ENCODE assay signal across 8 cellular contexts in the genomic region with DNA sequence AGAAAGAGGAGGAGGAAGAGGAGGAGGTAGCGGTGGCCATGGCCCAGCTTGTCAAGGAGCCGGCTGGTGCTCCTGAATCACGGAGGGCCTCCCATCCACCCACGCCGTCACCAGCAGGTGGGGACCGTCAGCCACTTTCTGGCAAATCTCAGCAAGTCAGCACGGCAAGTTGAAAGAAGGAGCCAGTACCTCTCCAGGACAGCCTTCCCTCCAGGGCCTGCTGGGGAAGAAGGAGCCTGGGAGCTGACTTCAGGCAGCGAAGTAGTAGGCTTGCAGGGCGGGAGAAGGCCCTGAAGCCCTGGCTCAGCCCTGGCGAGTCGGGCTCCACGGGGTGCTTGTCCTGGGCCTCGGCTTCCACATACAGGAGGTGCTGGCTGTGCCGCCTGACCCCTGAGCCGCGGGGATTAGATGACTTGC.
DNase-seq lines count a peak whose midpoint lies in the region; ATAC-seq, FAIRE-seq and TF ChIP-seq lines count a peak whose summit lies in the region.

No MANE protein-coding gene starts in this region.

- H3K4me1 ChIP-seq in BE2C = no peaks in the 10 kb centered on the region
- H3K4me1 ChIP-seq in endothelial cell of umbilical vein (ENCODE audit: control insufficient read depth, extremely low read depth, insufficient read depth, low read length) = no peaks in the 10 kb centered on the region

- no peaks in the 10 kb centered on the region for H3K79me2 ChIP-seq in endothelial cell of umbilical vein (ENCODE audit: control insufficient read depth, insufficient read depth, low read length)

- POLR2A ChIA-PET in endothelial cell of umbilical vein (lab: Charles Lee) = no interaction called here

- no peak overlapping the region for H3K4me2 ChIP-seq in endothelial cell of umbilical vein (ENCODE audit: insufficient read depth, low read length)

- CTCF ChIA-PET in endothelial cell of umbilical vein (lab: Charles Lee) = interaction anchor here (0.6 to 2.9 kb wide), 21 partner anchors 9 to 304 kb away, joined by 3 to 155 read pairs (median 4); partner anchors contain the start of gene KLF13

- peak overlapping the region in 1 of 2 donors; percentile 76 for H3K27ac Mint-ChIP-seq in natural killer cell treated with Interleukin-12 subunit alpha and Interleukin-12 subunit beta and Interleukin-15 and Interleukin-18, amount 100 ng/mL, for 72 hours

- peak; percentile 85 for DNase-seq in BE2C
- DNase-seq in KBM-7 = peak; percentile 28
- DNase-seq in activated CD8-positive, alpha-beta memory T cell treated with anti-CD3 and anti-CD28 coated beads for 24 hours = peak; percentile 74
- peak; percentile 24 for DNase-seq in endothelial cell of umbilical vein (ENCODE audit: low read depth, low spot score)
- peak; percentile 65 for DNase-seq in natural killer cell treated with Interleukin-12 subunit alpha and Interleukin-12 subunit beta and Interleukin-15 and Interleukin-18, amount 100 ng/mL, for 72 hours (ENCODE audit: low spot score)
- DNase-seq in superior temporal gyrus (ENCODE audit: extremely low spot score) = peak; percentile 53
- DNase-seq in OCI-M2 (lab: John Stamatoyannopoulos, UW; ENCODE audit: unreplicated experiment) = no peak

- H4K20me1 ChIP-seq in endothelial cell of umbilical vein (replicated peaks; ENCODE audit: control insufficient read depth, extremely low read depth, insufficient read depth, low read length) = no peaks in the 10 kb centered on the region

- in situ Hi-C loops in KBM-7 (cut with MboI; ENCODE audit: low pct_unique_long_range_greater_than_20kb, low sequenced_read_pairs) = no loop called here

- H3K4me1 Mint-ChIP-seq in natural killer cell treated with Interleukin-12 subunit alpha and Interleukin-12 subunit beta and Interleukin-15 and Interleukin-18, amount 100 ng/mL, for 72 hours (ENCODE audit: low read depth in 2 of 2) = peaks cover 18 to 23% of the 10 kb centered on the region in 2 donors

- H2AFZ ChIP-seq in endothelial cell of umbilical vein (ENCODE audit: low read depth, low read length) = no peak overlapping the region

- peak; percentile 60 to 68 for ATAC-seq in natural killer cell treated with Interleukin-12 subunit alpha and Interleukin-12 subunit beta and Interleukin-15 and Interleukin-18, amount 100 ng/mL, for 72 hours
- ATAC-seq in GM18511 (IDR thresholded peaks at IDR 0.05; ENCODE audit: unreplicated experiment) = no peak

- H3K36me3 ChIP-seq in BE2C = no peaks in the 10 kb centered on the region
- H3K36me3 ChIP-seq in endothelial cell of umbilical vein (ENCODE audit: control insufficient read depth in 2 of 2, extremely low read depth in 1 of 2, insufficient read depth in 2 of 2, low read length in 2 of 2) = no peaks in the 10 kb centered on the region

- intact Hi-C loops in endothelial cell of umbilical vein (cut with micrococcal nuclease) = loop anchor here (1.0 to 2.0 kb wide), 2 partner anchors 14 to 288 kb away; no protein-coding TSS in a partner anchor

- dilution Hi-C loops in endothelial cell of umbilical vein (cut with MboI; ENCODE audit: extremely low pct_ligation_motif_present, low sequenced_read_pairs) = loop anchor here (25.0 kb wide), 2 partner anchors 112 to 287 kb away; no protein-coding TSS in a partner anchor

- no peaks in the 10 kb centered on the region for H3K36me3 Mint-ChIP-seq in natural killer cell treated with Interleukin-12 subunit alpha and Interleukin-12 subunit beta and Interleukin-15 and Interleukin-18, amount 100 ng/mL, for 72 hours

- H3K27me3 ChIP-seq in BE2C (no peaks in the 10 kb centered on the region), endothelial cell of umbilical vein (ENCODE audit: control insufficient read depth in 2 of 2, insufficient read depth in 2 of 2, low read length in 2 of 2) (no peaks in the 10 kb centered on the region)

- H3K27ac ChIP-seq in endothelial cell of umbilical vein (ENCODE audit: insufficient read depth, low read depth, low read length) = no peak overlapping the region

- H3K4me3 Mint-ChIP-seq in natural killer cell treated with Interleukin-12 subunit alpha and Interleukin-12 subunit beta and Interleukin-15 and Interleukin-18, amount 100 ng/mL, for 72 hours = no peak overlapping the region

- no peak overlapping the region for H3K9ac ChIP-seq in endothelial cell of umbilical vein (replicated peaks; ENCODE audit: extremely low read depth, insufficient read depth, low read length)

- no peaks in the 10 kb centered on the region for H3K9me3 Mint-ChIP-seq in natural killer cell treated with Interleukin-12 subunit alpha and Interleukin-12 subunit beta and Interleukin-15 and Interleukin-18, amount 100 ng/mL, for 72 hours

- no TSS peak for BruUV-seq in endothelial cell of umbilical vein (replicated peaks; lab: Mats Ljungman, UMichigan)

- peak; percentile 78 for TF ChIP-seq CTCF in BE2C (IDR thresholded peaks at IDR 0.05; ENCODE audit: low read depth, low read length)
- peak; percentile 22 to 24 for TF ChIP-seq CTCF in endothelial cell of umbilical vein (IDR thresholded peaks at IDR 0.05; ENCODE audit: extremely low read depth in 1 of 2, insufficient read depth in 1 of 2, low read depth in 1 of 2, low read length in 2 of 2)

- FAIRE-seq in endothelial cell of umbilical vein (lab: Jason Lieb, UNC) = no peak

- no peak overlapping the region for H3K4me3 ChIP-seq in BE2C (ENCODE audit: low read depth, low read length)
- no peak overlapping the region for H3K4me3 ChIP-seq in endothelial cell of umbilical vein (replicated peaks in 1 of 3; ENCODE audit: insufficient read depth in 1 of 3, low read depth in 1 of 3, low read length in 3 of 3)

- no peaks in the 10 kb centered on the region for H3K9me1 ChIP-seq in endothelial cell of umbilical vein (replicated peaks; ENCODE audit: control insufficient read depth, extremely low read depth, insufficient read depth, low read length)

- H3K9me3 ChIP-seq in BE2C (no peaks in the 10 kb centered on the region), endothelial cell of umbilical vein (replicated peaks; ENCODE audit: control insufficient read depth, insufficient read depth, low read length) (no peaks in the 10 kb centered on the region)

- peaks cover 0 to 2% of the 10 kb centered on the region in 2 donors for H3K27me3 Mint-ChIP-seq in natural killer cell treated with Interleukin-12 subunit alpha and Interleukin-12 subunit beta and Interleukin-15 and Interleukin-18, amount 100 ng/mL, for 72 hours

- no peak for TF ChIP-seq POLR2A in endothelial cell of umbilical vein (IDR thresholded peaks at IDR 0.05; ENCODE audit: low read depth, low read length)

TF ChIP-seq in endothelial cell of umbilical vein, 7 proteins besides CTCF, POLR2A, EP300 and RAD21:
- TF ChIP-seq MYC (IDR thresholded peaks at IDR 0.05; ENCODE audit: low read depth, low read length) = no peak
- no peak for TF ChIP-seq JUN (IDR thresholded peaks at IDR 0.05; ENCODE audit: borderline replicate concordance, insufficient read depth, insufficient read length, low read depth)
- TF ChIP-seq POLR2AphosphoS5 (IDR thresholded peaks at IDR 0.05; ENCODE audit: insufficient read depth, low read depth, low read length) = no peak
- no peak for TF ChIP-seq GATA2 (IDR thresholded peaks at IDR 0.05; ENCODE audit: insufficient read depth, insufficient read length, low read depth, low read length)
- TF ChIP-seq EZH2 (IDR thresholded peaks at IDR 0.05; ENCODE audit: borderline replicate concordance, low read depth, low read length, severe bottlenecking) = no peak
- no peak for TF ChIP-seq FOS (IDR thresholded peaks at IDR 0.05; ENCODE audit: borderline replicate concordance, insufficient read depth, low read length)
- TF ChIP-seq MAX (IDR thresholded peaks at IDR 0.05; ENCODE audit: insufficient read depth, insufficient read length) = no peak
